ENCODE assay signal across 19 cellular contexts in genomic region chr15:42544858-42545629, GRCh38.
A peak's percentile ranks its signal among the peaks of the same experiment; 100 is the strongest.
DNase-seq lines count a peak whose midpoint lies in the region; ATAC-seq, FAIRE-seq and TF ChIP-seq lines count a peak whose summit lies in the region.
"Had no signal": no experiment of that assay in that cellular context is flagged by ENCODE, and none has a peak within 500 bp of the region (broad histone marks: within the 10 kb centered on the region; RNA-seq: fewer than 3 reads in every experiment).

No MANE protein-coding gene starts in this region.

- H3K9me3 Mint-ChIP-seq in activated naive CD4-positive, alpha-beta T cell treated with anti-CD3 and anti-CD28 coated beads, Interleukin-2, amount 50 U/mL, for 24 hours, result no peaks in the 10 kb centered on the region
- H3K9me3 Mint-ChIP-seq: naive B cell, type B pancreatic cell had no signal

- no peak overlapping the region for H3K4me3 ChIP-seq in choroid plexus epithelial cell (ENCODE audit: low read depth, low read length)
- H3K4me3 ChIP-seq: coronary artery, SK-N-MC had no signal

- H3K27ac Mint-ChIP-seq in activated naive CD4-positive, alpha-beta T cell treated with anti-CD3 and anti-CD28 coated beads, Interleukin-2, amount 50 U/mL, for 24 hours, result peak overlapping the region; percentile 69
- H3K27ac Mint-ChIP-seq: progenitor cell of endocrine pancreas, type B pancreatic cell had no signal

- no peak for TF ChIP-seq CTCF in choroid plexus epithelial cell (conservative IDR thresholded peaks at IDR 0.05; ENCODE audit: low read depth, low read length)

- FAIRE-seq in HTR-8/SVneo (lab: Jason Lieb, UNC), result no peak
- FAIRE-seq: H1 had no signal

- no peak for ATAC-seq in GM18519 (IDR thresholded peaks at IDR 0.05; ENCODE audit: low FRiP score, unreplicated experiment)
- ATAC-seq: PC-3 had no signal

- no peaks in the 10 kb centered on the region for H3K27me3 Mint-ChIP-seq in activated naive CD4-positive, alpha-beta T cell treated with anti-CD3 and anti-CD28 coated beads, Interleukin-2, amount 50 U/mL, for 24 hours
- H3K27me3 Mint-ChIP-seq: naive B cell, progenitor cell of endocrine pancreas, type B pancreatic cell had no signal

- DNase-seq in activated naive CD4-positive, alpha-beta T cell (lab: John Stamatoyannopoulos, UW), result no peak
- DNase-seq in SIG-M5 (lab: John Stamatoyannopoulos, UW) (peak; percentile 33), choroid plexus epithelial cell (ENCODE audit: low read depth) (peak; percentile 4), SHP77 (lab: John Stamatoyannopoulos, UW) (no peak), HTR-8/SVneo (ENCODE audit: insufficient read length, low spot score) (no peak)
- DNase-seq in activated effector memory CD4-positive, alpha-beta T cell treated with Interleukin-2 at 50 U/mL for 16 hours, result no peak
- DNase-seq: naive B cell; NCI-H1930; NCI-H524 treated with DMSO at 0.1 percent for 48 hours; PC-3; stimulated activated CD4-positive, alpha-beta T cell treated with anti-CD3 and anti-CD28 coated beads, Interleukin-12 subunit alpha, Interleukin-12 subunit beta, amount 100 ng/mL, for 4 hours; stimulated activated naive CD4-positive, alpha-beta T cell had no signal

- no peak overlapping the region for H3K4me3 Mint-ChIP-seq in activated naive CD4-positive, alpha-beta T cell treated with anti-CD3 and anti-CD28 coated beads, Interleukin-2, amount 50 U/mL, for 24 hours
- H3K4me3 Mint-ChIP-seq: type B pancreatic cell had no signal

- peaks cover 38% of the 10 kb centered on the region for H3K4me1 Mint-ChIP-seq in activated naive CD4-positive, alpha-beta T cell treated with anti-CD3 and anti-CD28 coated beads, Interleukin-2, amount 50 U/mL, for 24 hours

- H3K36me3 Mint-ChIP-seq in activated naive CD4-positive, alpha-beta T cell treated with anti-CD3 and anti-CD28 coated beads, Interleukin-2, amount 50 U/mL, for 24 hours, result peaks cover 1% of the 10 kb centered on the region

Comparison
In these comparisons a context has a peak if more than half of its experiments do, and no peak if none do; other contexts are left out.
1. DNase-seq: peak in SIG-M5 (single experiment) and choroid plexus epithelial cell (single experiment); none in activated naive CD4-positive, alpha-beta T cell (0 of 4), activated effector memory CD4-positive, alpha-beta T cell treated with Interleukin-2 at 50 U/mL for 16 hours (single experiment), SHP77 (0 of 2) and HTR-8/SVneo (single experiment).